In the genomic region with DNA sequence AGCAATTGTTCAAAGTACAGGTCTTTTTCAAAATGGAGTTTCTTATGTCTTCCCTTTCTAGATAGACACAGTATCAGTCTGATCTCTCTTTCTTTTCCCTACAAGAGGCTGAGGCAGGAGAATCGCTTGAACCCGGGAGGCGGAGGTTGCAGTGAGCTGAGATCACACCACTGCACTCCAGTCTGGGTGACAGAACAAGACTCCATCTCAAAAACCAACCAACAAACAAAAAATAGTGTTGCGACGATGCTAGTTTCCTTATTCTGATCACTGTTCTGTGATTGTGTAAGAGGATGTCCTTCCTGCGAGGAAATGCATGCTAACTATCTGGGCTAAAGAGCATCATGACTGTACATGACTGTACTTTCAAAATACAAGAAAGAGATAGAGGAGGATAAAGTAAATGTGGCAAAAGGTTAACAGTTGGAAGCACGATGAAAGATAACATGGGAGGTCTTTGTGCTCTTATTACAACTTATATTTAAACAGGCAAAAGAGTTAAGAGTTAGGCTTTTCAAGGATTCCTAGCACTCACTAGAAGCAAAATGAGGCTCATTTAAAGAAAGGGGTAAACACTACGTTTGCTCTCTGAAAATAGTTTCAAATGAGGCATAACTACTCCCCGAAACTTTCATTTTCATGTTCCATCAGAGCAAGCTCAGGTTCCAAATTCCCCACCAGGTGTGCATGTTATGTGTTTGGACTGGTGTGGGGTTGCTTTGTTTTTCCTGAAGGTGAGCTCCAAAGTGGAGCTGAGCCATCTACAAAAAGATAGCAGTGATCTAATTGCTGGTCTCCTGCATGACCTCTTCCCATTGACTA, we compare ENCODE assay signal across 11 cellular contexts. TPM values are rescaled to one million over a fixed set of nuclear protein-coding genes. Genes with fewer than 3 reads are reported as not detected.
DNase-seq lines count a peak whose midpoint lies in the region; ATAC-seq and TF ChIP-seq lines count a peak whose summit lies in the region.
"Had no signal": no experiment of that assay in that cellular context is flagged by ENCODE, and none has a peak within 500 bp of the region (broad histone marks: within the 10 kb centered on the region; RNA-seq: fewer than 3 reads in every experiment).

No MANE protein-coding gene starts in this region.

- CTCF ChIA-PET in activated CD8-positive, alpha-beta memory T cell treated with anti-CD3 and anti-CD28 coated beads, Interleukin-2, amount 10 ng/mL, durations not matched to agents 7 days and 5 days (lab: Charles Lee) = no interaction called here

- no peaks in the 10 kb centered on the region for H3K36me3 Mint-ChIP-seq in activated CD8-positive, alpha-beta memory T cell treated with anti-CD3 and anti-CD28 coated beads, Interleukin-2, amount 10 ng/mL, durations not matched to agents 7 days and 5 days

- H3K27ac Mint-ChIP-seq in activated CD8-positive, alpha-beta memory T cell treated with anti-CD3 and anti-CD28 coated beads, Interleukin-2, amount 10 ng/mL, durations not matched to agents 7 days and 5 days = no peak overlapping the region
- H3K27ac Mint-ChIP-seq: activated B cell treated with CpG ODN at 0.5 μM for 24 hours had no signal

- peaks cover 5% of the 10 kb centered on the region for H3K4me1 Mint-ChIP-seq in activated CD8-positive, alpha-beta memory T cell treated with anti-CD3 and anti-CD28 coated beads, Interleukin-2, amount 10 ng/mL, durations not matched to agents 7 days and 5 days
- H3K4me1 Mint-ChIP-seq: activated B cell treated with CpG ODN at 0.5 μM for 24 hours had no signal

- no peaks in the 10 kb centered on the region for H3K27me3 ChIP-seq in brain microvascular endothelial cell (replicated peaks)

- H3K9me3 Mint-ChIP-seq in activated CD8-positive, alpha-beta memory T cell treated with anti-CD3 and anti-CD28 coated beads, Interleukin-2, amount 10 ng/mL, durations not matched to agents 7 days and 5 days (ENCODE audit: low read depth) = no peaks in the 10 kb centered on the region
- H3K9me3 Mint-ChIP-seq: activated B cell treated with CpG ODN at 0.5 μM for 24 hours had no signal

- no peak overlapping the region for H3K4me3 ChIP-seq in brain microvascular endothelial cell (ENCODE audit: low read depth, low read length)
- H3K4me3 ChIP-seq: K562, skin epidermis had no signal

- no peak overlapping the region for H3K27ac ChIP-seq in brain microvascular endothelial cell

- peak; percentile 76 for ATAC-seq in GM19438 (IDR thresholded peaks at IDR 0.05; ENCODE audit: low read depth, unreplicated experiment)
- peak; percentile 75 for ATAC-seq in HG03342 (IDR thresholded peaks at IDR 0.05; ENCODE audit: unreplicated experiment)
- no peak for ATAC-seq in activated CD8-positive, alpha-beta memory T cell treated with anti-CD3 and anti-CD28 coated beads, Interleukin-2, amount 10 ng/mL, durations not matched to agents 7 days and 5 days
- ATAC-seq: K562 had no signal

- peaks cover 3% of the 10 kb centered on the region for H3K27me3 Mint-ChIP-seq in activated CD8-positive, alpha-beta memory T cell treated with anti-CD3 and anti-CD28 coated beads, Interleukin-2, amount 10 ng/mL, durations not matched to agents 7 days and 5 days

- DNase-seq in CD1c-positive myeloid dendritic cell (ENCODE audit: extremely low spot score) = peak; percentile 63
- peak; percentile 32 for DNase-seq in brain microvascular endothelial cell
- DNase-seq in NCI-H1930 (lab: John Stamatoyannopoulos, UW) = no peak
- no peak for DNase-seq in anterior cingulate cortex (lab: John Stamatoyannopoulos, UW)
- no peak for DNase-seq in activated CD8-positive, alpha-beta memory T cell treated with anti-CD3 and anti-CD28 coated beads, Interleukin-2, amount 10 ng/mL, durations not matched to agents 7 days and 5 days
- no peak for DNase-seq in H4 (ENCODE audit: low spot score)
- DNase-seq: activated B cell treated with CpG ODN at 0.5 μM for 24 hours had no signal

- no peaks in the 10 kb centered on the region for H3K36me3 ChIP-seq in brain microvascular endothelial cell (replicated peaks)

- in situ Hi-C loops in brain microvascular endothelial cell (cut with HindIII; ENCODE audit: low pct_ligation_motif_present, low sequenced_read_pairs) = no loop called here

- no peak for TF ChIP-seq CTCF in brain microvascular endothelial cell (IDR thresholded peaks at IDR 0.05; ENCODE audit: low read depth, low read length, missing control alignments)

- H3K4me3 Mint-ChIP-seq in activated CD8-positive, alpha-beta memory T cell treated with anti-CD3 and anti-CD28 coated beads, Interleukin-2, amount 10 ng/mL, durations not matched to agents 7 days and 5 days = no peak overlapping the region
- H3K4me3 Mint-ChIP-seq: activated B cell treated with CpG ODN at 0.5 μM for 24 hours had no signal

RNA-seq across cellular contexts. Expression of a gene that starts 23.8 kb away (rescaled TPM):
- total RNA-seq in activated CD8-positive, alpha-beta memory T cell treated with anti-CD3 and anti-CD28 coated beads, Interleukin-2, amount 10 ng/mL, durations not matched to agents 7 days and 5 days = under 1 TPM in 1 of 2 experiments, not detected in 1; 0.09 TPM
- total RNA-seq in H4 (2014; rRNA removed; shearing (Covaris generic)) = 2.7 and 4.0 TPM in 2 replicates
- total RNA-seq: activated B cell treated with CpG ODN at 0.5 μM for 24 hours had no signal

RNA-seq across cellular contexts. Expression of a gene that starts 24.2 kb away (rescaled TPM):
- total RNA-seq in activated CD8-positive, alpha-beta memory T cell treated with anti-CD3 and anti-CD28 coated beads, Interleukin-2, amount 10 ng/mL, durations not matched to agents 7 days and 5 days = under 1 TPM in 1 of 2 experiments, not detected in 1; 0.54 TPM
- 34.1 and 44.4 TPM in 2 replicates for total RNA-seq in H4 (2014; rRNA removed; shearing (Covaris generic))

Comparison
In these comparisons a context has a peak if more than half of its experiments do, and no peak if none do; other contexts are left out.
1. DNase-seq: peak in CD1c-positive myeloid dendritic cell (single experiment) and brain microvascular endothelial cell (single experiment); none in NCI-H1930 (0 of 2), anterior cingulate cortex (0 of 58), activated CD8-positive, alpha-beta memory T cell treated with anti-CD3 and anti-CD28 coated beads, Interleukin-2, amount 10 ng/mL, durations not matched to agents 7 days and 5 days (single experiment) and H4 (single experiment).
2. RNA of a gene that starts 24.2 kb away (total RNA-seq): 34.1 to 44.4 TPM in H4; 0.54 TPM in activated CD8-positive, alpha-beta memory T cell treated with anti-CD3 and anti-CD28 coated beads, Interleukin-2, amount 10 ng/mL, durations not matched to agents 7 days and 5 days; every median in the first group is over 10 times any median in the second.